Comparison of ENCODE assay signal across 9 cellular contexts in genomic region chr6:90369651-90370050, GRCh38.
DNase-seq lines count a peak whose midpoint lies in the region; ATAC-seq and TF ChIP-seq lines count a peak whose summit lies in the region.
"Had no signal": no experiment of that assay in that cellular context is flagged by ENCODE, and none has a peak within 500 bp of the region (broad histone marks: within the 10 kb centered on the region; RNA-seq: fewer than 3 reads in every experiment).

No MANE protein-coding gene starts in this region.

- peaks cover 10% of the 10 kb centered on the region; the same call in 1 of the 2 replicates for H3K4me1 ChIP-seq in HEK293 (ENCODE audit: control insufficient read depth, insufficient read depth, low read length)
- peaks cover 23% of the 10 kb centered on the region for H3K4me1 ChIP-seq in skeletal muscle satellite cell (ENCODE audit: control insufficient read depth, insufficient read depth, low read length)
- H3K4me1 ChIP-seq in mucosa of descending colon (ENCODE audit: low read depth), result no peaks in the 10 kb centered on the region

- H3K27ac Mint-ChIP-seq in WTC11, result peak overlapping the region; percentile 71
- H3K27ac Mint-ChIP-seq: dendritic cell treated with granulocyte-macrophage colony-stimulating factor and Interleukin-4, amounts not matched to agents 40 ng/mL and 50 ng/mL, for 4 days had no signal

- no peak overlapping the region for H3K4me3 ChIP-seq in HEK293 (ENCODE audit: low read depth, low read length)
- peak overlapping the region; percentile 4 for H3K4me3 ChIP-seq in skeletal muscle satellite cell (ENCODE audit: low read length)
- H3K4me3 ChIP-seq in mucosa of descending colon, result no peak overlapping the region

- intact Hi-C loops in mucosa of descending colon (cut with DNase I, micrococcal nuclease), result no loop called here

- DNase-seq in WTC11 (ENCODE audit: low spot score) (no peak), glomerular visceral epithelial cell (ENCODE audit: extremely low spot score) (peak; percentile 37), KG1 (lab: John Stamatoyannopoulos, UW) (no peak), mucosa of descending colon (no peak), epidermal melanocyte (ENCODE audit: insufficient read length, low spot score) (no peak)

- no peaks in the 10 kb centered on the region for H3K27me3 ChIP-seq in skeletal muscle satellite cell (ENCODE audit: control insufficient read depth, insufficient read depth, low read length)

- ATAC-seq in WTC11, result no peak
- ATAC-seq in GM18867 (IDR thresholded peaks at IDR 0.05; ENCODE audit: unreplicated experiment), result no peak
- no peak for ATAC-seq in mucosa of descending colon

- peak overlapping the region; percentile 11; the same call in 1 of the 2 replicates for H3K27ac ChIP-seq in HEK293 (ENCODE audit: extremely low read depth, low read depth, low read length)

- H3K4me2 ChIP-seq in skeletal muscle satellite cell (ENCODE audit: low read length), result peak overlapping the region; percentile 27

- peaks cover 31% of the 10 kb centered on the region for H3K4me1 Mint-ChIP-seq in WTC11

- H3K9me3 Mint-ChIP-seq in WTC11, result peaks cover 4% of the 10 kb centered on the region
- H3K9me3 Mint-ChIP-seq: dendritic cell treated with granulocyte-macrophage colony-stimulating factor and Interleukin-4, amounts not matched to agents 40 ng/mL and 50 ng/mL, for 4 days had no signal

- H3K36me3 Mint-ChIP-seq in WTC11, result no peaks in the 10 kb centered on the region

- CTCF ChIA-PET in HEK293 (lab: Yijun Ruan, JAX), result interaction anchor here (0.7 to 2.5 kb wide), 8 partner anchors 12 to 429 kb away, joined by 3 to 15 read pairs (median 4); no protein-coding TSS in a partner anchor
- CTCF ChIA-PET in WTC11 (lab: Charles Lee), result interaction anchor here (1.9 kb wide), 1 partner anchor 109 kb away, joined by 4 read pairs; no protein-coding TSS in a partner anchor

- no peaks in the 10 kb centered on the region for H3K9me3 ChIP-seq in HEK293 (ENCODE audit: control insufficient read depth, insufficient read depth, low read depth, low read length)
- H3K9me3 ChIP-seq in skeletal muscle satellite cell (replicated peaks; ENCODE audit: low read length), result no peaks in the 10 kb centered on the region
- no peaks in the 10 kb centered on the region for H3K9me3 ChIP-seq in mucosa of descending colon

- no peak for TF ChIP-seq CTCF in HEK293 (tag by site-specific recombination; IDR thresholded peaks at IDR 0.05)
- TF ChIP-seq CTCF in WTC11 (IDR thresholded peaks at IDR 0.05), result no peak
- no peak for TF ChIP-seq CTCF in mucosa of descending colon (IDR thresholded peaks at IDR 0.05)

- no peaks in the 10 kb centered on the region for H3K27me3 Mint-ChIP-seq in WTC11 (ENCODE audit: low read depth)
- H3K27me3 Mint-ChIP-seq: dendritic cell treated with granulocyte-macrophage colony-stimulating factor and Interleukin-4, amounts not matched to agents 40 ng/mL and 50 ng/mL, for 4 days had no signal

- no peak overlapping the region for H3K9ac ChIP-seq in skeletal muscle satellite cell (ENCODE audit: low read depth, low read length)

- H3K36me3 ChIP-seq in HEK293 (ENCODE audit: control insufficient read depth in 2 of 2, insufficient read depth in 1 of 2, low read length in 2 of 2) (no peaks in the 10 kb centered on the region), skeletal muscle satellite cell (ENCODE audit: insufficient read depth, low read length) (no peaks in the 10 kb centered on the region), mucosa of descending colon (ENCODE audit: low read depth) (no peaks in the 10 kb centered on the region)

- POLR2A ChIA-PET in HEK293 (lab: Yijun Ruan, JAX), result no interaction called here
- POLR2A ChIA-PET in WTC11 (lab: Charles Lee), result interaction anchor here (0.7 kb wide), 1 partner anchor 138 kb away, joined by 3 read pairs; no protein-coding TSS in a partner anchor

- no peak overlapping the region for H3K4me3 Mint-ChIP-seq in WTC11
- H3K4me3 Mint-ChIP-seq: dendritic cell treated with granulocyte-macrophage colony-stimulating factor and Interleukin-4, amounts not matched to agents 40 ng/mL and 50 ng/mL, for 4 days had no signal

TF ChIP-seq in HEK293, 187 proteins besides CTCF, POLR2A, EP300 and RAD21:
- peak; percentile 37; the same call in 1 of the 2 replicates for TF ChIP-seq ZFP69B (tag by site-specific recombination; IDR thresholded peaks at IDR 0.05)
- no peak for TF ChIP-seq GLIS1 (tag by site-specific recombination; IDR thresholded peaks at IDR 0.05)
- TF ChIP-seq ZNF701 (tag by site-specific recombination; IDR thresholded peaks at IDR 0.05), result no peak
- TF ChIP-seq HOXD13 (CRISPR knock-in tag; IDR thresholded peaks at IDR 0.05; ENCODE audit: borderline replicate concordance), result no peak
- no peak for TF ChIP-seq INSM2 (tag by site-specific recombination; IDR thresholded peaks at IDR 0.05)
- TF ChIP-seq ZNF580 (tag by site-specific recombination; IDR thresholded peaks at IDR 0.05), result no peak
- no peak for TF ChIP-seq ZNF202 (tag by site-specific recombination; IDR thresholded peaks at IDR 0.05; ENCODE audit: borderline replicate concordance)

TF ChIP-seq in WTC11, 78 proteins besides CTCF, POLR2A, EP300 and RAD21:
- TF ChIP-seq ZNF671 (CRISPR knock-in tag; IDR thresholded peaks at IDR 0.05) (no peak), TEAD4 (CRISPR knock-in tag; IDR thresholded peaks at IDR 0.05) (no peak), TEAD1 (CRISPR knock-in tag; IDR thresholded peaks at IDR 0.05) (no peak), PRRX2 (CRISPR knock-in tag; IDR thresholded peaks at IDR 0.05) (no peak), SOX15 (CRISPR knock-in tag; IDR thresholded peaks at IDR 0.05) (no peak), ZNF263 (CRISPR knock-in tag; IDR thresholded peaks at IDR 0.05; ENCODE audit: low read depth) (no peak), IRF1 (CRISPR knock-in tag; IDR thresholded peaks at IDR 0.05) (no peak), ZBTB21 (CRISPR knock-in tag; IDR thresholded peaks at IDR 0.05; ENCODE audit: borderline replicate concordance) (no peak), HMGA2 (CRISPR knock-in tag; IDR thresholded peaks at IDR 0.05) (no peak), MXD4 (CRISPR knock-in tag; IDR thresholded peaks at IDR 0.05; ENCODE audit: borderline replicate concordance) (no peak), ZNF121 (CRISPR knock-in tag; IDR thresholded peaks at IDR 0.05) (no peak), ATF2 (CRISPR knock-in tag; IDR thresholded peaks at IDR 0.05; ENCODE audit: borderline replicate concordance, low read depth) (no peak), MLX (CRISPR knock-in tag; IDR thresholded peaks at IDR 0.05) (no peak), ZNF423 (CRISPR knock-in tag; IDR thresholded peaks at IDR 0.05) (no peak)
